9 cellular contexts compared by ENCODE assay signal in genomic region chr1:225508538-225509375, GRCh38.
DNase-seq lines count a peak whose midpoint lies in the region; ATAC-seq, FAIRE-seq and TF ChIP-seq lines count a peak whose summit lies in the region.
"Had no signal": no experiment of that assay in that cellular context is flagged by ENCODE, and none has a peak within 500 bp of the region (broad histone marks: within the 10 kb centered on the region; RNA-seq: fewer than 3 reads in every experiment).

No MANE protein-coding gene starts in this region.

- H4K20me1 ChIP-seq in SK-N-SH (ENCODE audit: insufficient read depth) = peaks cover 7% of the 10 kb centered on the region; the same call in 1 of the 2 replicates

- DNase-seq in activated naive CD4-positive, alpha-beta T cell treated with anti-CD3 and anti-CD28 coated beads, Interleukin-2, amount 50 U/mL, for 16 hours = no peak
- DNase-seq in SK-N-SH (no peak), frontal cortex (ENCODE audit: low spot score in 2 of 2) (peak; percentile 25 to 48), pons (ENCODE audit: low spot score) (peak; percentile 99), colonic mucosa (no peak), T-helper 2 cell (no peak)

- no peaks in the 10 kb centered on the region for H3K9me3 ChIP-seq in SK-N-SH
- H3K9me3 ChIP-seq in colonic mucosa = no peaks in the 10 kb centered on the region

- H3F3A ChIP-seq in SK-N-SH (replicated peaks; ENCODE audit: insufficient read depth) = peaks cover 43% of the 10 kb centered on the region

- H3K4me1 ChIP-seq in SK-N-SH (ENCODE audit: control insufficient read depth in 1 of 2, insufficient read depth in 2 of 2, low read depth in 1 of 2, low read length in 1 of 2) (peaks cover 5 to 19% of the 10 kb centered on the region in 2 experiments; a peak in 3 of 4 replicates), colonic mucosa (no peaks in the 10 kb centered on the region)

- H3K27ac ChIP-seq in SK-N-SH (ENCODE audit: low read depth in 2 of 2, low read length in 1 of 2) = peak overlapping the region; percentile 64 to 96
- H3K27ac ChIP-seq in colonic mucosa = no peak overlapping the region

- H3K27me3 Mint-ChIP-seq in activated naive CD4-positive, alpha-beta T cell treated with anti-CD3 and anti-CD28 coated beads, Interleukin-2, amount 50 U/mL, for 24 hours = peaks cover 2% of the 10 kb centered on the region

- H3K4me2 ChIP-seq in SK-N-SH = peak overlapping the region; percentile 53

- H3K27ac Mint-ChIP-seq in activated naive CD4-positive, alpha-beta T cell treated with anti-CD3 and anti-CD28 coated beads, Interleukin-2, amount 50 U/mL, for 24 hours = peak overlapping the region; percentile 30
- H3K27ac Mint-ChIP-seq: stimulated activated naive CD8-positive, alpha-beta T cell treated with anti-CD3 and anti-CD28 coated beads, Interleukin-15, Interleukin-2, amounts not matched to agents 100 ng/mL and 50 ng/mL, for 24 hours had no signal

- no peak for ATAC-seq in HG03460 (IDR thresholded peaks at IDR 0.05; ENCODE audit: unreplicated experiment)

- TF ChIP-seq RAD21 in SK-N-SH (IDR thresholded peaks at IDR 0.05; ENCODE audit: low read length) = no peak

- TF ChIP-seq CTCF in SK-N-SH (IDR thresholded peaks at IDR 0.05) (no peak), colonic mucosa (IDR thresholded peaks at IDR 0.05) (no peak)

- no peak overlapping the region for H2AFZ ChIP-seq in SK-N-SH (ENCODE audit: low read depth)

- peak in 1 of 2 experiments; percentile 77; a peak in 3 of 4 replicates for TF ChIP-seq EP300 in SK-N-SH (IDR thresholded peaks at IDR 0.05; ENCODE audit: borderline replicate concordance in 1 of 2, low read depth in 1 of 2, low read length in 1 of 2)

- H3K9me2 ChIP-seq in SK-N-SH = no peaks in the 10 kb centered on the region

- intact Hi-C loops in colonic mucosa (cut with DNase I) = no loop called here

- FAIRE-seq in frontal cortex (lab: Jason Lieb, UNC) = peak; percentile 98

- H3K4me3 ChIP-seq in SK-N-SH (ENCODE audit: low read depth in 2 of 2, low read length in 1 of 2) (no peak overlapping the region), colonic mucosa (no peak overlapping the region)

- H3K9ac ChIP-seq in SK-N-SH (peak overlapping the region; percentile 19; the same call in 1 of the 2 replicates), colonic mucosa (ENCODE audit: low read depth in 2 of 2, low read length in 2 of 2) (no peak overlapping the region)

- H3K36me3 ChIP-seq in SK-N-SH (replicated peaks in 1 of 2; ENCODE audit: control insufficient read depth in 1 of 2, insufficient read depth in 2 of 2, low read length in 1 of 2) (peaks cover 71 to 78% of the 10 kb centered on the region in 2 experiments), colonic mucosa (no peaks in the 10 kb centered on the region)

- H3K79me2 ChIP-seq in SK-N-SH (ENCODE audit: insufficient read depth) = peaks cover 42% of the 10 kb centered on the region

- H3K4me1 Mint-ChIP-seq in activated naive CD4-positive, alpha-beta T cell treated with anti-CD3 and anti-CD28 coated beads, Interleukin-2, amount 50 U/mL, for 24 hours = peaks cover 10% of the 10 kb centered on the region

- no peak overlapping the region for H3K4me3 Mint-ChIP-seq in activated naive CD4-positive, alpha-beta T cell treated with anti-CD3 and anti-CD28 coated beads, Interleukin-2, amount 50 U/mL, for 24 hours
- H3K4me3 Mint-ChIP-seq: stimulated activated naive CD8-positive, alpha-beta T cell treated with anti-CD3 and anti-CD28 coated beads, Interleukin-15, Interleukin-2, amounts not matched to agents 100 ng/mL and 50 ng/mL, for 24 hours had no signal

- no peaks in the 10 kb centered on the region for H3K36me3 Mint-ChIP-seq in activated naive CD4-positive, alpha-beta T cell treated with anti-CD3 and anti-CD28 coated beads, Interleukin-2, amount 50 U/mL, for 24 hours

- H3K9me3 Mint-ChIP-seq in activated naive CD4-positive, alpha-beta T cell treated with anti-CD3 and anti-CD28 coated beads, Interleukin-2, amount 50 U/mL, for 24 hours = no peaks in the 10 kb centered on the region
- H3K9me3 Mint-ChIP-seq: stimulated activated naive CD8-positive, alpha-beta T cell treated with anti-CD3 and anti-CD28 coated beads, Interleukin-15, Interleukin-2, amounts not matched to agents 100 ng/mL and 50 ng/mL, for 24 hours had no signal

- 69% methylated on average over 11 of the region's 12 CpGs for WGBS in SK-N-SH (ENCODE audit: low lambda C conversion rate)

- H3K27me3 ChIP-seq in SK-N-SH (ENCODE audit: insufficient read depth) (no peaks in the 10 kb centered on the region), colonic mucosa (no peaks in the 10 kb centered on the region)

- CTCF ChIA-PET in SK-N-SH (lab: Yijun Ruan, JAX) = interaction anchor here (0.6 to 6.3 kb wide), 7 partner anchors 14 to 264 kb away, joined by 3 to 33 read pairs (median 4); no protein-coding TSS in a partner anchor

- POLR2A ChIA-PET in SK-N-SH (lab: Yijun Ruan, JAX) = no interaction called here

TF ChIP-seq in SK-N-SH, 30 proteins besides CTCF, POLR2A, EP300 and RAD21 (continues in another document):
- no peak for TF ChIP-seq EZH2phosphoT487 (IDR thresholded peaks at IDR 0.05; ENCODE audit: borderline replicate concordance, low read depth)
- peak; percentile 91 for TF ChIP-seq NFIC (IDR thresholded peaks at IDR 0.05; ENCODE audit: borderline replicate concordance)
- TF ChIP-seq, protein P1, sequence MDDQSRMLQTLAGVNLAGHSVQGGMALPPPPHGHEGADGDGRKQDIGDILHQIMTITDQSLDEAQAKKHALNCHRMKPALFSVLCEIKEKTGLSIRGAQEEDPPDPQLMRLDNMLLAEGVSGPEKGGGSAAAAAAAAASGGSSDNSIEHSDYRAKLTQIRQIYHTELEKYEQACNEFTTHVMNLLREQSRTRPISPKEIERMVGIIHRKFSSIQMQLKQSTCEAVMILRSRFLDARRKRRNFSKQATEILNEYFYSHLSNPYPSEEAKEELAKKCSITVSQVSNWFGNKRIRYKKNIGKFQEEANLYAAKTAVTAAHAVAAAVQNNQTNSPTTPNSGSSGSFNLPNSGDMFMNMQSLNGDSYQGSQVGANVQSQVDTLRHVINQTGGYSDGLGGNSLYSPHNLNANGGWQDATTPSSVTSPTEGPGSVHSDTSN (IDR thresholded peaks at IDR 0.05) = peak; percentile 92
- TF ChIP-seq FOSL2 (IDR thresholded peaks at IDR 0.05; ENCODE audit: borderline replicate concordance, low read depth) = peak; percentile 99
- TF ChIP-seq GABPA (IDR thresholded peaks at IDR 0.05; ENCODE audit: low read depth) = no peak
- TF ChIP-seq TCF12 (IDR thresholded peaks at IDR 0.05) = peak; percentile 95
- no peak for TF ChIP-seq SMC3 (IDR thresholded peaks at IDR 0.05; ENCODE audit: low read depth, low read length)
- TF ChIP-seq RXRA (IDR thresholded peaks at IDR 0.05; ENCODE audit: borderline replicate concordance, low read depth) = peak; percentile 74; the same call in 1 of the 2 replicates
- TF ChIP-seq MEF2A (IDR thresholded peaks at IDR 0.05; ENCODE audit: borderline replicate concordance, low read depth) = peak; percentile 83
- TF ChIP-seq, protein P2, sequence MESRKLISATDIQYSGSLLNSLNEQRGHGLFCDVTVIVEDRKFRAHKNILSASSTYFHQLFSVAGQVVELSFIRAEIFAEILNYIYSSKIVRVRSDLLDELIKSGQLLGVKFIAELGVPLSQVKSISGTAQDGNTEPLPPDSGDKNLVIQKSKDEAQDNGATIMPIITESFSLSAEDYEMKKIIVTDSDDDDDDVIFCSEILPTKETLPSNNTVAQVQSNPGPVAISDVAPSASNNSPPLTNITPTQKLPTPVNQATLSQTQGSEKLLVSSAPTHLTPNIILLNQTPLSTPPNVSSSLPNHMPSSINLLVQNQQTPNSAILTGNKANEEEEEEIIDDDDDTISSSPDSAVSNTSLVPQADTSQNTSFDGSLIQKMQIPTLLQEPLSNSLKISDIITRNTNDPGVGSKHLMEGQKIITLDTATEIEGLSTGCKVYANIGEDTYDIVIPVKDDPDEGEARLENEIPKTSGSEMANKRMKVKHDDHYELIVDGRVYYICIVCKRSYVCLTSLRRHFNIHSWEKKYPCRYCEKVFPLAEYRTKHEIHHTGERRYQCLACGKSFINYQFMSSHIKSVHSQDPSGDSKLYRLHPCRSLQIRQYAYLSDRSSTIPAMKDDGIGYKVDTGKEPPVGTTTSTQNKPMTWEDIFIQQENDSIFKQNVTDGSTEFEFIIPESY (IDR thresholded peaks at IDR 0.05; ENCODE audit: borderline replicate concordance, low read depth) = peak; percentile 26; the same call in 1 of the 2 replicates
- peak; percentile 66; the same call in 1 of the 2 replicates for TF ChIP-seq TEAD4 (IDR thresholded peaks at IDR 0.05; ENCODE audit: borderline replicate concordance, insufficient read depth)
- TF ChIP-seq GATA2 (CRISPR knock-in tag; IDR thresholded peaks at IDR 0.05) = no peak
- TF ChIP-seq ELF1 (IDR thresholded peaks at IDR 0.05) = peak; percentile 35; the same call in 1 of the 2 replicates
- TF ChIP-seq, protein P3, sequence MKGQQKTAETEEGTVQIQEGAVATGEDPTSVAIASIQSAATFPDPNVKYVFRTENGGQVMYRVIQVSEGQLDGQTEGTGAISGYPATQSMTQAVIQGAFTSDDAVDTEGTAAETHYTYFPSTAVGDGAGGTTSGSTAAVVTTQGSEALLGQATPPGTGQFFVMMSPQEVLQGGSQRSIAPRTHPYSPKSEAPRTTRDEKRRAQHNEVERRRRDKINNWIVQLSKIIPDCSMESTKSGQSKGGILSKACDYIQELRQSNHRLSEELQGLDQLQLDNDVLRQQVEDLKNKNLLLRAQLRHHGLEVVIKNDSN (IDR thresholded peaks at IDR 0.05; ENCODE audit: borderline replicate concordance, low read depth) = no peak
- TF ChIP-seq, protein P4, sequence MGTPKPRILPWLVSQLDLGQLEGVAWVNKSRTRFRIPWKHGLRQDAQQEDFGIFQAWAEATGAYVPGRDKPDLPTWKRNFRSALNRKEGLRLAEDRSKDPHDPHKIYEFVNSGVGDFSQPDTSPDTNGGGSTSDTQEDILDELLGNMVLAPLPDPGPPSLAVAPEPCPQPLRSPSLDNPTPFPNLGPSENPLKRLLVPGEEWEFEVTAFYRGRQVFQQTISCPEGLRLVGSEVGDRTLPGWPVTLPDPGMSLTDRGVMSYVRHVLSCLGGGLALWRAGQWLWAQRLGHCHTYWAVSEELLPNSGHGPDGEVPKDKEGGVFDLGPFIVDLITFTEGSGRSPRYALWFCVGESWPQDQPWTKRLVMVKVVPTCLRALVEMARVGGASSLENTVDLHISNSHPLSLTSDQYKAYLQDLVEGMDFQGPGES (IDR thresholded peaks at IDR 0.05; ENCODE audit: low read depth, low read length) = no peak
- TF ChIP-seq, protein P5, sequence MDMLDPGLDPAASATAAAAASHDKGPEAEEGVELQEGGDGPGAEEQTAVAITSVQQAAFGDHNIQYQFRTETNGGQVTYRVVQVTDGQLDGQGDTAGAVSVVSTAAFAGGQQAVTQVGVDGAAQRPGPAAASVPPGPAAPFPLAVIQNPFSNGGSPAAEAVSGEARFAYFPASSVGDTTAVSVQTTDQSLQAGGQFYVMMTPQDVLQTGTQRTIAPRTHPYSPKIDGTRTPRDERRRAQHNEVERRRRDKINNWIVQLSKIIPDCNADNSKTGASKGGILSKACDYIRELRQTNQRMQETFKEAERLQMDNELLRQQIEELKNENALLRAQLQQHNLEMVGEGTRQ (IDR thresholded peaks at IDR 0.05; ENCODE audit: borderline replicate concordance, low read depth, low read length) = no peak
- TF ChIP-seq RCOR1 (IDR thresholded peaks at IDR 0.05; ENCODE audit: low read length) = no peak

Comparison
In these comparisons a context has a peak if more than half of its experiments do, and no peak if none do; other contexts are left out.
1. DNase-seq: peak in frontal cortex (2 of 2) and pons (single experiment); none in activated naive CD4-positive, alpha-beta T cell treated with anti-CD3 and anti-CD28 coated beads, Interleukin-2, amount 50 U/mL, for 16 hours (single experiment), SK-N-SH (single experiment), colonic mucosa (single experiment) and T-helper 2 cell (0 of 5).